Comparison of ENCODE assay signal across 37 cellular contexts in the genomic region with DNA sequence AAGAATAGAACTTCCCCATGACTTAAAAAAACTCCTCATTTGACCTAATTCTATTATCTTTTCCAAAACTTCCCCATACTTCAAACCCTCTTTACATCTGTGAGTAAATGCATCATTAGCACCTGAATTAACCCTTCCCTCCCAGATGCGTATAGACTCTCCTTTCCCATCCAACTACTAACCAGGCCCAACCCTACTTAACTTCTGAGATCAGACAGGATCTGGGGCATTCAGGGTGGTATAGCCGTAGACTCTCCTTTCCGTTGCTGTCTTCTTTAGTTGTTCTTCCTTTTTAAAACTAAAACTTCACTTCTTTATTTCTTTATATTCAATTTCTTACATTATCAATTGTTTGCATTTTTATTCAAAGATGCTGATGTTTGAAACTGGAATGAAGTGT.
"Had no signal": no experiment of that assay in that cellular context is flagged by ENCODE, and none has a peak within 500 bp of the region (broad histone marks: within the 10 kb centered on the region; RNA-seq: fewer than 3 reads in every experiment).

No MANE protein-coding gene starts in this region.

- FAIRE-seq: astrocyte, TTC549 had no signal

- H3K27ac Mint-ChIP-seq: activated CD4-positive, alpha-beta T cell treated with anti-CD3 and anti-CD28 coated beads for 36 hours; activated CD4-positive, alpha-beta T cell treated with anti-CD3 and anti-CD28 coated beads, Interleukin-2, amount 10 ng/mL, durations not matched to agents 7 days and 5 days; activated CD8-positive, alpha-beta T cell treated with anti-CD3 and anti-CD28 coated beads for 36 hours; activated naive CD4-positive, alpha-beta T cell treated with anti-CD3 and anti-CD28 coated beads for 36 hours; activated naive CD4-positive, alpha-beta T cell treated with anti-CD3 and anti-CD28 coated beads, Interleukin-2, amount 50 U/mL, for 72 hours; activated naive CD8-positive, alpha-beta T cell treated with anti-CD3 and anti-CD28 coated beads for 36 hours; activated T-cell treated with anti-CD3 and anti-CD28 coated beads, Interleukin-2, amount 50 U/mL, for 72 hours; activated T-helper 1 cell treated with anti-CD3 and anti-CD28 coated beads, Interleukin-12 subunit alpha, Interleukin-12 subunit beta, Interleukin-2, Interleukin-4 antibody, amounts not matched to agents 30 ng/mL and 10 ng/mL and 1 ng/mL, durations not matched to agents 14 hours and 24 hours and 36 hours; activated T-helper 17 cell treated with anti-CD3 and anti-CD28 coated beads, Interleukin-2, amount 50 U/mL, for 72 hours; T-helper 1 cell treated with Interleukin-12 subunit alpha and Interleukin-12 subunit beta and Interleukin-4 antibody, amounts not matched to agents 30 μg/mL and 1 μg/mL, for 36 hours; T-helper 2 cell treated with Interferon-gamma antibody and Interleukin-4, amounts not matched to agents 5 μg/mL and 100 μg/mL, for 36 hours had no signal

- H3K4me3 Mint-ChIP-seq: activated CD4-positive, alpha-beta T cell treated with anti-CD3 and anti-CD28 coated beads for 36 hours; activated CD4-positive, alpha-beta T cell treated with anti-CD3 and anti-CD28 coated beads, Interleukin-2, amount 10 ng/mL, durations not matched to agents 7 days and 5 days; activated CD8-positive, alpha-beta T cell treated with anti-CD3 and anti-CD28 coated beads for 36 hours; activated naive CD4-positive, alpha-beta T cell treated with anti-CD3 and anti-CD28 coated beads for 36 hours; activated naive CD8-positive, alpha-beta T cell treated with anti-CD3 and anti-CD28 coated beads for 36 hours; activated T-cell treated with anti-CD3 and anti-CD28 coated beads, Interleukin-2, amount 50 U/mL, for 4 hours; activated T-cell treated with anti-CD3 and anti-CD28 coated beads, Interleukin-2, amount 50 U/mL, for 72 hours; activated T-helper 1 cell treated with anti-CD3 and anti-CD28 coated beads, Interleukin-12 subunit alpha, Interleukin-12 subunit beta, Interleukin-2, Interleukin-4 antibody, amounts not matched to agents 30 ng/mL and 10 ng/mL and 1 ng/mL, durations not matched to agents 14 hours and 24 hours and 36 hours; activated T-helper 17 cell treated with anti-CD3 and anti-CD28 coated beads, Interleukin-2, amount 50 U/mL, for 72 hours; T-helper 1 cell treated with Interleukin-12 subunit alpha and Interleukin-12 subunit beta and Interleukin-4 antibody, amounts not matched to agents 30 μg/mL and 1 μg/mL, for 36 hours; T-helper 2 cell treated with Interferon-gamma antibody and Interleukin-4, amounts not matched to agents 5 μg/mL and 100 μg/mL, for 36 hours had no signal

- H3K36me3 ChIP-seq: adrenal gland, brain microvascular endothelial cell, breast epithelium had no signal

- H3K27me3 ChIP-seq: adrenal gland, body of pancreas, brain microvascular endothelial cell, breast epithelium had no signal

- DNase-seq: activated CD4-positive, alpha-beta T cell treated with anti-CD3 and anti-CD28 coated beads for 1 hour; activated CD4-positive, alpha-beta T cell treated with anti-CD3 and anti-CD28 coated beads for 36 hours; activated CD4-positive, alpha-beta T cell treated with anti-CD3 and anti-CD28 coated beads for 48 hours; activated CD4-positive, alpha-beta T cell treated with anti-CD3 and anti-CD28 coated beads, Interleukin-2, amount 10 ng/mL, durations not matched to agents 7 days and 5 days; activated CD4-positive, alpha-beta T cell treated with anti-CD3 and anti-CD28 coated beads, Interleukin-2, amount 50 U/mL, for 48 hours; activated CD4-positive, CD25-positive, alpha-beta regulatory T cell; activated CD8-positive, alpha-beta memory T cell treated with anti-CD3 and anti-CD28 coated beads, Interleukin-2, amount 50 U/mL, for 4 hours; activated CD8-positive, alpha-beta T cell treated with anti-CD3 and anti-CD28 coated beads for 36 hours; activated effector memory CD4-positive, alpha-beta T cell treated with anti-CD3 and anti-CD28 coated beads, Interleukin-2, amount 50 U/mL, for 16 hours; activated gamma-delta T cell treated with Interleukin-2 at 50 U/mL for 16 hours; activated naive CD4-positive, alpha-beta T cell; activated naive CD4-positive, alpha-beta T cell treated with anti-CD3 and anti-CD28 coated beads for 36 hours; activated naive CD4-positive, alpha-beta T cell treated with anti-CD3 and anti-CD28 coated beads, Interleukin-2, amount 50 U/mL, for 16 hours; activated naive CD8-positive, alpha-beta T cell treated with anti-CD3 and anti-CD28 coated beads for 36 hours; activated T-cell treated with anti-CD3 and anti-CD28 coated beads for 4 hours; activated T-cell treated with anti-CD3 and anti-CD28 coated beads, Interleukin-2, amount 50 U/mL, for 1 hour; activated T-cell treated with anti-CD3 and anti-CD28 coated beads, Interleukin-2, amount 50 U/mL, for 4 hours; activated T-cell treated with anti-CD3 and anti-CD28 coated beads, Interleukin-2, amount 50 U/mL, for 72 hours; adrenal gland; amniotic stem cell; aorta; body of pancreas; brain microvascular endothelial cell; central memory CD4-positive, alpha-beta T cell; T-helper 1 cell; T-helper 2 cell; T-helper 9 cell had no signal

- H3K36me3 Mint-ChIP-seq: activated naive CD8-positive, alpha-beta T cell treated with anti-CD3 and anti-CD28 coated beads for 36 hours had no signal

- H3K4me1 ChIP-seq: adrenal gland, body of pancreas, breast epithelium had no signal

- H3K9me3 Mint-ChIP-seq: activated T-cell treated with anti-CD3 and anti-CD28 coated beads, Interleukin-2, amount 50 U/mL, for 4 hours; activated T-helper 1 cell treated with anti-CD3 and anti-CD28 coated beads, Interleukin-12 subunit alpha, Interleukin-12 subunit beta, Interleukin-2, Interleukin-4 antibody, amounts not matched to agents 30 ng/mL and 10 ng/mL and 1 ng/mL, durations not matched to agents 14 hours and 24 hours and 36 hours had no signal

- H3K4me1 Mint-ChIP-seq: activated CD4-positive, alpha-beta T cell treated with anti-CD3 and anti-CD28 coated beads for 36 hours; activated CD4-positive, alpha-beta T cell treated with anti-CD3 and anti-CD28 coated beads, Interleukin-2, amount 10 ng/mL, durations not matched to agents 7 days and 5 days; activated naive CD8-positive, alpha-beta T cell treated with anti-CD3 and anti-CD28 coated beads for 36 hours; activated T-helper 17 cell treated with anti-CD3 and anti-CD28 coated beads, Interleukin-2, amount 50 U/mL, for 72 hours had no signal

- ATAC-seq: activated CD4-positive, alpha-beta T cell treated with anti-CD3 and anti-CD28 coated beads for 36 hours; activated CD4-positive, CD25-positive, alpha-beta regulatory T cell treated with anti-CD3 and anti-CD28 coated beads, Interleukin-2, amount 50 U/mL, for 24 hours; activated CD8-positive, alpha-beta T cell treated with anti-CD3 and anti-CD28 coated beads for 36 hours; activated naive CD4-positive, alpha-beta T cell treated with anti-CD3 and anti-CD28 coated beads, Interleukin-2, amount 50 U/mL, for 72 hours; activated T-cell treated with anti-CD3 and anti-CD28 coated beads, Interleukin-2, amount 50 U/mL, for 4 hours; activated T-cell treated with anti-CD3 and anti-CD28 coated beads, Interleukin-2, amount 50 U/mL, for 72 hours; activated T-helper 17 cell treated with anti-CD3 and anti-CD28 coated beads, Interleukin-2, amount 50 U/mL, for 72 hours; body of pancreas had no signal

- H3K27ac ChIP-seq: adrenal gland, body of pancreas, brain microvascular endothelial cell, breast epithelium, VCaP had no signal

- H3K4me3 ChIP-seq: adrenal gland, body of pancreas, breast epithelium had no signal

- H3K9me3 ChIP-seq: adrenal gland, body of pancreas, breast epithelium had no signal

- H3K27me3 Mint-ChIP-seq: activated CD4-positive, alpha-beta T cell treated with anti-CD3 and anti-CD28 coated beads for 36 hours; activated CD4-positive, alpha-beta T cell treated with anti-CD3 and anti-CD28 coated beads, Interleukin-2, amount 10 ng/mL, durations not matched to agents 7 days and 5 days; activated CD8-positive, alpha-beta T cell treated with anti-CD3 and anti-CD28 coated beads for 36 hours; activated naive CD8-positive, alpha-beta T cell treated with anti-CD3 and anti-CD28 coated beads for 36 hours had no signal
